Comparison of ENCODE assay signal across 36 cellular contexts in genomic region chr14:101039031-101039754, GRCh38.
"Had no signal": no experiment of that assay in that cellular context is flagged by ENCODE, and none has a peak within 500 bp of the region (broad histone marks: within the 10 kb centered on the region; RNA-seq: fewer than 3 reads in every experiment).

No MANE protein-coding gene starts in this region.

- H3K36me3 ChIP-seq: breast epithelium had no signal

- DNase-seq: activated B cell treated with CpG ODN at 0.5 μM for 24 hours; activated CD4-positive, alpha-beta memory T cell treated with anti-CD3 and anti-CD28 coated beads for 36 hours; activated CD4-positive, alpha-beta T cell treated with anti-CD3 and anti-CD28 coated beads for 4 hours; activated CD4-positive, alpha-beta T cell treated with anti-CD3 and anti-CD28 coated beads, Interleukin-2, amount 10 ng/mL, durations not matched to agents 24 days and 14 days; activated CD4-positive, alpha-beta T cell treated with anti-CD3 and anti-CD28 coated beads, Interleukin-2, amount 50 U/mL, for 1 hour; activated CD4-positive, alpha-beta T cell treated with anti-CD3 and anti-CD28 coated beads, Interleukin-2, amount 50 U/mL, for 4 hours; activated CD4-positive, CD25-positive, alpha-beta regulatory T cell treated with anti-CD3 and anti-CD28 coated beads, Interleukin-2, amount 50 U/mL, for 72 hours; activated CD8-positive, alpha-beta memory T cell treated with anti-CD3 and anti-CD28 coated beads, Interleukin-2, amount 50 U/mL, for 4 hours; activated CD8-positive, alpha-beta T cell treated with anti-CD3 and anti-CD28 coated beads for 36 hours; activated effector memory CD4-positive, alpha-beta T cell treated with anti-CD3 and anti-CD28 coated beads, Interleukin-2, amount 50 U/mL, for 16 hours; activated gamma-delta T cell treated with Interleukin-2 at 50 U/mL for 16 hours; activated naive CD4-positive, alpha-beta T cell; activated naive CD4-positive, alpha-beta T cell treated with anti-CD3 and anti-CD28 coated beads for 36 hours; activated naive CD4-positive, alpha-beta T cell treated with anti-CD3 and anti-CD28 coated beads, Interleukin-2, amount 50 U/mL, for 16 hours; activated naive CD8-positive, alpha-beta T cell treated with anti-CD3 and anti-CD28 coated beads for 36 hours; activated T-cell treated with anti-CD3 and anti-CD28 coated beads for 4 hours; activated T-cell treated with anti-CD3 and anti-CD28 coated beads, Interleukin-2, amount 50 U/mL, for 1 hour; activated T-cell treated with anti-CD3 and anti-CD28 coated beads, Interleukin-2, amount 50 U/mL, for 4 hours; activated T-cell treated with anti-CD3 and anti-CD28 coated beads, Interleukin-2, amount 50 U/mL, for 72 hours; adrenal gland; amniotic stem cell; body of pancreas; brain microvascular endothelial cell; central memory CD4-positive, alpha-beta T cell; T-helper 1 cell; T-helper 2 cell; T-helper 9 cell had no signal

- H3K4me1 Mint-ChIP-seq: activated B cell treated with CpG ODN at 0.5 μM for 24 hours; activated CD4-positive, alpha-beta T cell treated with anti-CD3 and anti-CD28 coated beads, Interleukin-2, amount 10 ng/mL, durations not matched to agents 24 days and 14 days; activated naive CD8-positive, alpha-beta T cell treated with anti-CD3 and anti-CD28 coated beads for 36 hours; activated T-helper 17 cell treated with anti-CD3 and anti-CD28 coated beads, Interleukin-2, amount 50 U/mL, for 72 hours had no signal

- H3K36me3 Mint-ChIP-seq: activated CD4-positive, alpha-beta memory T cell treated with anti-CD3 and anti-CD28 coated beads for 36 hours; activated naive CD4-positive, alpha-beta T cell treated with anti-CD3 and anti-CD28 coated beads, Interleukin-2, amount 50 U/mL, for 72 hours; activated naive CD8-positive, alpha-beta T cell treated with anti-CD3 and anti-CD28 coated beads for 36 hours had no signal

- H3K4me3 ChIP-seq: adrenal gland, body of pancreas, breast epithelium had no signal

- H3K9me3 ChIP-seq: adrenal gland, body of pancreas, breast epithelium had no signal

- ATAC-seq: activated CD8-positive, alpha-beta T cell treated with anti-CD3 and anti-CD28 coated beads for 36 hours; activated naive CD4-positive, alpha-beta T cell treated with anti-CD3 and anti-CD28 coated beads, Interleukin-2, amount 50 U/mL, for 72 hours; activated T-cell treated with anti-CD3 and anti-CD28 coated beads, Interleukin-2, amount 50 U/mL, for 4 hours; activated T-cell treated with anti-CD3 and anti-CD28 coated beads, Interleukin-2, amount 50 U/mL, for 72 hours; activated T-helper 17 cell treated with anti-CD3 and anti-CD28 coated beads, Interleukin-2, amount 50 U/mL, for 72 hours; body of pancreas had no signal

- H3K9me3 Mint-ChIP-seq: activated B cell treated with CpG ODN at 0.5 μM for 24 hours; activated CD4-positive, alpha-beta memory T cell treated with anti-CD3 and anti-CD28 coated beads for 36 hours; activated CD4-positive, alpha-beta T cell treated with anti-CD3 and anti-CD28 coated beads, Interleukin-2, amount 10 ng/mL, durations not matched to agents 24 days and 14 days; activated CD8-positive, alpha-beta T cell treated with anti-CD3 and anti-CD28 coated beads for 36 hours; activated naive CD4-positive, alpha-beta T cell treated with anti-CD3 and anti-CD28 coated beads for 36 hours; activated naive CD4-positive, alpha-beta T cell treated with anti-CD3 and anti-CD28 coated beads, Interleukin-2, amount 50 U/mL, for 72 hours; activated naive CD8-positive, alpha-beta T cell treated with anti-CD3 and anti-CD28 coated beads for 36 hours; activated T-cell treated with anti-CD3 and anti-CD28 coated beads, Interleukin-2, amount 50 U/mL, for 4 hours; activated T-cell treated with anti-CD3 and anti-CD28 coated beads, Interleukin-2, amount 50 U/mL, for 72 hours; activated T-helper 1 cell treated with anti-CD3 and anti-CD28 coated beads, Interleukin-12 subunit alpha, Interleukin-12 subunit beta, Interleukin-2, Interleukin-4 antibody, amounts not matched to agents 30 ng/mL and 10 ng/mL and 1 ng/mL, durations not matched to agents 14 hours and 24 hours and 36 hours; activated T-helper 17 cell treated with anti-CD3 and anti-CD28 coated beads, Interleukin-2, amount 50 U/mL, for 72 hours; T-helper 1 cell treated with Interleukin-12 subunit alpha and Interleukin-12 subunit beta and Interleukin-4 antibody, amounts not matched to agents 30 μg/mL and 1 μg/mL, for 36 hours; T-helper 2 cell treated with Interferon-gamma antibody and Interleukin-4, amounts not matched to agents 5 μg/mL and 100 μg/mL, for 36 hours had no signal

- H3K27me3 Mint-ChIP-seq: activated B cell treated with CpG ODN at 0.5 μM for 24 hours; activated CD4-positive, alpha-beta T cell treated with anti-CD3 and anti-CD28 coated beads, Interleukin-2, amount 10 ng/mL, durations not matched to agents 24 days and 14 days; activated CD8-positive, alpha-beta T cell treated with anti-CD3 and anti-CD28 coated beads for 36 hours; activated naive CD8-positive, alpha-beta T cell treated with anti-CD3 and anti-CD28 coated beads for 36 hours had no signal

- H3K27ac ChIP-seq: adrenal gland, brain microvascular endothelial cell, breast epithelium, VCaP had no signal

- H3K4me1 ChIP-seq: adrenal gland, breast epithelium had no signal

- H3K27ac Mint-ChIP-seq: activated B cell treated with CpG ODN at 0.5 μM for 24 hours; activated CD4-positive, alpha-beta memory T cell treated with anti-CD3 and anti-CD28 coated beads for 36 hours; activated CD4-positive, alpha-beta T cell treated with anti-CD3 and anti-CD28 coated beads, Interleukin-2, amount 10 ng/mL, durations not matched to agents 24 days and 14 days; activated CD8-positive, alpha-beta T cell treated with anti-CD3 and anti-CD28 coated beads for 36 hours; activated naive CD4-positive, alpha-beta T cell treated with anti-CD3 and anti-CD28 coated beads for 36 hours; activated naive CD4-positive, alpha-beta T cell treated with anti-CD3 and anti-CD28 coated beads, Interleukin-2, amount 50 U/mL, for 72 hours; activated naive CD8-positive, alpha-beta T cell treated with anti-CD3 and anti-CD28 coated beads for 36 hours; activated T-cell treated with anti-CD3 and anti-CD28 coated beads, Interleukin-2, amount 50 U/mL, for 72 hours; activated T-helper 1 cell treated with anti-CD3 and anti-CD28 coated beads, Interleukin-12 subunit alpha, Interleukin-12 subunit beta, Interleukin-2, Interleukin-4 antibody, amounts not matched to agents 30 ng/mL and 10 ng/mL and 1 ng/mL, durations not matched to agents 14 hours and 24 hours and 36 hours; activated T-helper 17 cell treated with anti-CD3 and anti-CD28 coated beads, Interleukin-2, amount 50 U/mL, for 72 hours; T-helper 1 cell treated with Interleukin-12 subunit alpha and Interleukin-12 subunit beta and Interleukin-4 antibody, amounts not matched to agents 30 μg/mL and 1 μg/mL, for 36 hours; T-helper 2 cell treated with Interferon-gamma antibody and Interleukin-4, amounts not matched to agents 5 μg/mL and 100 μg/mL, for 36 hours had no signal

- FAIRE-seq: astrocyte, TTC549 had no signal

- H3K27me3 ChIP-seq: adrenal gland, body of pancreas, brain microvascular endothelial cell, breast epithelium had no signal

- H3K4me3 Mint-ChIP-seq: activated B cell treated with CpG ODN at 0.5 μM for 24 hours; activated CD4-positive, alpha-beta memory T cell treated with anti-CD3 and anti-CD28 coated beads for 36 hours; activated CD4-positive, alpha-beta T cell treated with anti-CD3 and anti-CD28 coated beads, Interleukin-2, amount 10 ng/mL, durations not matched to agents 24 days and 14 days; activated CD8-positive, alpha-beta T cell treated with anti-CD3 and anti-CD28 coated beads for 36 hours; activated naive CD4-positive, alpha-beta T cell treated with anti-CD3 and anti-CD28 coated beads for 36 hours; activated naive CD8-positive, alpha-beta T cell treated with anti-CD3 and anti-CD28 coated beads for 36 hours; activated T-cell treated with anti-CD3 and anti-CD28 coated beads, Interleukin-2, amount 50 U/mL, for 4 hours; activated T-cell treated with anti-CD3 and anti-CD28 coated beads, Interleukin-2, amount 50 U/mL, for 72 hours; activated T-helper 1 cell treated with anti-CD3 and anti-CD28 coated beads, Interleukin-12 subunit alpha, Interleukin-12 subunit beta, Interleukin-2, Interleukin-4 antibody, amounts not matched to agents 30 ng/mL and 10 ng/mL and 1 ng/mL, durations not matched to agents 14 hours and 24 hours and 36 hours; activated T-helper 17 cell treated with anti-CD3 and anti-CD28 coated beads, Interleukin-2, amount 50 U/mL, for 72 hours; T-helper 1 cell treated with Interleukin-12 subunit alpha and Interleukin-12 subunit beta and Interleukin-4 antibody, amounts not matched to agents 30 μg/mL and 1 μg/mL, for 36 hours; T-helper 2 cell treated with Interferon-gamma antibody and Interleukin-4, amounts not matched to agents 5 μg/mL and 100 μg/mL, for 36 hours had no signal
